8 cellular contexts compared by ENCODE assay signal in the genomic region with DNA sequence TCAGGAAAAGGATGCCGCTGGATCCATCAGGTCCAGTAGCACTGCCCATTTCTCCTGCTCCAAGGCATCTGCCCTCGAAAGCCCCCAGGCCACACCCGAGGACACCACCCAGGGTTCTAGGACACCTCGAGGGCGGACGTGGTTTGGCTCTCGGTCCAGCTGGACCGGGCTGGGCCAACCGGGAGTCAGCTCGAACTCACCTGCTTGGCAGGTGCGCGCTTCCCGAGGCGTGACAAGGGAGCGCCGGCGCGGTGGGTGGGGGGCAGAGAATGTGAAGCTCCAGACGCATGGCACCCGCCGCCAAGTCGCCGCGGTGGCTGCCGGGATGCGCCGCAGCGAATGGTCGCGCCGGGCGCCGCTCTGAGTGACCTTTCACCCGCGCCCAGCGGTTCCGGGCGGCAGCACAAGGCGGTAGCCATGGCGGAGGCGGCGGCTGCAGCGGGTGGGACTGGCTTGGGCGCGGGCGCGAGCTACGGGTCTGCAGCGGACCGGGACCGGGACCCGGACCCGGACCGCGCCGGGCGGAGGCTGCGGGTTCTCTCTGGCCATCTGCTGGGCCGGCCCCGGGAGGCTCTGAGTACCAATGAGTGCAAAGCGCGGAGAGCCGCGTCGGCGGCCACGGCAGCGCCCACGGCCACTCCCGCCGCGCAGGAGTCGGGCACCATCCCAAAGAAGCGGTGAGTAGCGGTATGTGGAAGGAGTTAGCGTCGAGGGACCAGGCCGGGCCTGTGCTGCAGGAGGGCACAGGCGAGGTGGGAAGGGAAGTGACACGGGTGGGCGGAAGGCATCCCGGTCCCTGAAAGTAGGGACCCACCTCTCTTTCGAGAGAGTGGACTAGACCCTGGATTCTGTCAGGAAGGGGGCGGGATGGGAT. TPM values are rescaled to one million over a fixed set of nuclear protein-coding genes. Genes with fewer than 3 reads are reported as not detected.
DNase-seq lines count a peak whose midpoint lies in the region; ATAC-seq and TF ChIP-seq lines count a peak whose summit lies in the region.

A gene (plus strand): TSS at position 401 of the 874 bp plus-strand sequence. CDS start 17 bp downstream, at position 418.

- no peaks in the 10 kb centered on the region for H4K20me1 ChIP-seq in HCT116 (ENCODE audit: insufficient read depth)
- no peaks in the 10 kb centered on the region for H4K20me1 ChIP-seq in MM.1S (ENCODE audit: insufficient read depth, low read length)

- intact Hi-C loops in HCT116 (cut with micrococcal nuclease) (loop anchor here (5.0 kb wide), 1 partner anchor 225 kb away; no protein-coding TSS in a partner anchor), left cardiac atrium (cut with DNase I) (no loop called here), prostate gland (cut with DNase I) (no loop called here)

- DNase-seq in HCT116 (ENCODE audit: low read depth, low spot score) (peak; percentile 51), MM.1S (peak; percentile 78), T follicular helper cell (ENCODE audit: low read depth) (peak; percentile 59), left cardiac atrium (peak; percentile 88), prostate gland (ENCODE audit: low spot score) (peak; percentile 22), ureter (ENCODE audit: low spot score) (peak; percentile 71)
- DNase-seq in activated naive CD8-positive, alpha-beta T cell treated with anti-CD3 and anti-CD28 coated beads, Interleukin-2, amount 50 U/mL, for 24 hours = peak; percentile 83

- peak within 1 kb of the TSS; percentile 67 for H3K27ac ChIP-seq in HCT116 (ENCODE audit: low read depth, low read length)
- H3K27ac ChIP-seq in MM.1S (ENCODE audit: low read length) = no peak within 1 kb of the TSS
- H3K27ac ChIP-seq in prostate gland = peak within 1 kb of the TSS in 1 of 2 donors; percentile 41

- H3K4me1 Mint-ChIP-seq in activated naive CD8-positive, alpha-beta T cell treated with anti-CD3 and anti-CD28 coated beads, Interleukin-2, amount 50 U/mL, for 24 hours = peaks cover 48% of the 10 kb centered on the region

- peak; percentile 88 for ATAC-seq in HCT116
- ATAC-seq in activated naive CD8-positive, alpha-beta T cell treated with anti-CD3 and anti-CD28 coated beads, Interleukin-2, amount 50 U/mL, for 24 hours = peak; percentile 90
- peak; percentile 96 for ATAC-seq in left cardiac atrium

- H3K4me2 ChIP-seq in HCT116 (ENCODE audit: low read length) (peak within 1 kb of the TSS; percentile 89), MM.1S (ENCODE audit: low read depth, low read length) (peak within 1 kb of the TSS; percentile 99)

- peak within 1 kb of the TSS; percentile 39 for H2AFZ ChIP-seq in HCT116 (ENCODE audit: low read depth, low read length, poor library complexity, severe bottlenecking)
- H2AFZ ChIP-seq in MM.1S (ENCODE audit: low read length) = peak within 1 kb of the TSS; percentile 100

- H3K9me2 ChIP-seq in HCT116 (ENCODE audit: insufficient read depth) (no peaks in the 10 kb centered on the region), MM.1S (replicated peaks; ENCODE audit: insufficient read depth, low read length) (no peaks in the 10 kb centered on the region)

- no peaks in the 10 kb centered on the region for H3K27me3 Mint-ChIP-seq in activated naive CD8-positive, alpha-beta T cell treated with anti-CD3 and anti-CD28 coated beads, Interleukin-2, amount 50 U/mL, for 24 hours

- H3K79me2 ChIP-seq in HCT116 (ENCODE audit: insufficient read depth, low read length) = peaks cover 48% of the 10 kb centered on the region
- H3K79me2 ChIP-seq in MM.1S (ENCODE audit: low read length) = peaks cover 54% of the 10 kb centered on the region

- BruUV-seq in HCT116 (replicated peaks; lab: Mats Ljungman, UMichigan) = no TSS peak

- peak within 1 kb of the TSS; percentile 97 for H3K4me3 ChIP-seq in GM08714 (ENCODE audit: low read length)
- peak within 1 kb of the TSS; percentile 87 to 88 for H3K4me3 ChIP-seq in HCT116 (replicated peaks in 1 of 2; ENCODE audit: low read depth in 1 of 2, low read length in 2 of 2)
- H3K4me3 ChIP-seq in MM.1S (ENCODE audit: low read length) = peak within 1 kb of the TSS; percentile 95
- peak within 1 kb of the TSS; percentile 57 to 59 for H3K4me3 ChIP-seq in prostate gland

- WGBS in prostate gland = 1% methylated on average over 65 of the region's 84 CpGs

- CTCF ChIA-PET in HCT116 (lab: Charles Lee) = no interaction called here

- no peaks in the 10 kb centered on the region for H3K9me3 Mint-ChIP-seq in activated naive CD8-positive, alpha-beta T cell treated with anti-CD3 and anti-CD28 coated beads, Interleukin-2, amount 50 U/mL, for 24 hours

- POLR2A ChIA-PET in HCT116 (lab: Charles Lee) = interaction anchor here (0.8 to 1.9 kb wide), 6 partner anchors 9 to 128 kb away, joined by 3 to 5 read pairs (median 4); a partner anchor contains a TSS

- no peaks in the 10 kb centered on the region for H3K27me3 ChIP-seq in HCT116 (ENCODE audit: insufficient read depth, low read length)
- H3K27me3 ChIP-seq in MM.1S (replicated peaks; ENCODE audit: insufficient read depth, low read length) = no peaks in the 10 kb centered on the region
- H3K27me3 ChIP-seq in prostate gland (replicated peaks; ENCODE audit: insufficient read depth) = no peaks in the 10 kb centered on the region

- H3K36me3 Mint-ChIP-seq in activated naive CD8-positive, alpha-beta T cell treated with anti-CD3 and anti-CD28 coated beads, Interleukin-2, amount 50 U/mL, for 24 hours (ENCODE audit: low read depth) = peaks cover 23% of the 10 kb centered on the region

- RAD21 ChIA-PET in HCT116 (lab: Charles Lee; ENCODE audit: low non-redundant PET in 1 of 2, low total read pairs in 2 of 2, uncharacterized antibody in 2 of 2, unreplicated experiment in 2 of 2) = no interaction called here

- no peaks in the 10 kb centered on the region for H3F3A ChIP-seq in MM.1S (ENCODE audit: insufficient read depth, low read length)

- H3K9me3 ChIP-seq in HCT116 (ENCODE audit: control insufficient read depth in 1 of 2, insufficient read depth in 1 of 2, low read depth in 1 of 2, low read length in 2 of 2) = no peaks in the 10 kb centered on the region
- no peaks in the 10 kb centered on the region for H3K9me3 ChIP-seq in MM.1S (replicated peaks; ENCODE audit: insufficient read depth, low read length)
- H3K9me3 ChIP-seq in prostate gland = no peaks in the 10 kb centered on the region

- peak within 1 kb of the TSS; percentile 89 for H3K4me3 Mint-ChIP-seq in activated naive CD8-positive, alpha-beta T cell treated with anti-CD3 and anti-CD28 coated beads, Interleukin-2, amount 50 U/mL, for 24 hours

- H3K4me1 ChIP-seq in HCT116 (ENCODE audit: control insufficient read depth in 1 of 2, insufficient read depth in 2 of 2, low read length in 2 of 2) (peaks cover 18 to 53% of the 10 kb centered on the region in 2 experiments), MM.1S (ENCODE audit: low read length) (peaks cover 13% of the 10 kb centered on the region), prostate gland (replicated peaks) (peaks cover 6% of the 10 kb centered on the region)

- H3K9ac ChIP-seq in HCT116 (ENCODE audit: low read length) = peak within 1 kb of the TSS; percentile 86
- H3K9ac ChIP-seq in MM.1S (ENCODE audit: low read length) = peak within 1 kb of the TSS; percentile 83

- TF ChIP-seq CTCF in HCT116 (IDR thresholded peaks at IDR 0.05 in 2 of 3, conservative IDR thresholded peaks at IDR 0.05 in 1 of 3; ENCODE audit: borderline replicate concordance in 1 of 3, insufficient read depth in 1 of 3, low read depth in 2 of 3, low read length in 2 of 3) (no peak), MM.1S (IDR thresholded peaks at IDR 0.05; ENCODE audit: low read length) (no peak), prostate gland (IDR thresholded peaks at IDR 0.05) (peak in 2 of 4 experiments; percentile 36 to 49)

- TF ChIP-seq RAD21 in HCT116 (IDR thresholded peaks at IDR 0.05; ENCODE audit: low read depth) = no peak

- TF ChIP-seq POLR2A in HCT116 (IDR thresholded peaks at IDR 0.05; ENCODE audit: borderline replicate concordance, extremely low read depth, insufficient read depth, insufficient read length) (peak; percentile 61), prostate gland (IDR thresholded peaks at IDR 0.05) (no peak)

- H3K36me3 ChIP-seq in HCT116 (ENCODE audit: control insufficient read depth in 1 of 2, insufficient read depth in 2 of 2, low read length in 2 of 2) (no peaks in the 10 kb centered on the region), MM.1S (replicated peaks; ENCODE audit: insufficient read depth, low read length) (no peaks in the 10 kb centered on the region), prostate gland (no peaks in the 10 kb centered on the region)

- H3K27ac Mint-ChIP-seq in activated naive CD8-positive, alpha-beta T cell treated with anti-CD3 and anti-CD28 coated beads, Interleukin-2, amount 50 U/mL, for 24 hours = peak within 1 kb of the TSS; percentile 95

TF ChIP-seq in HCT116, 20 proteins besides CTCF, POLR2A, EP300 and RAD21 (continues in another document):
- TF ChIP-seq SIN3A (IDR thresholded peaks at IDR 0.05; ENCODE audit: low read depth) (peak; percentile 86), TCF7L2 (IDR thresholded peaks at IDR 0.05; ENCODE audit: borderline replicate concordance, extremely low read depth, insufficient read depth, insufficient read length) (peak; percentile 80), POLR2AphosphoS5 (IDR thresholded peaks at IDR 0.05; ENCODE audit: low read depth, low read length) (peak; percentile 90), JUND (IDR thresholded peaks at IDR 0.05) (no peak; the same call in 1 of the 2 replicates), SP1 (IDR thresholded peaks at IDR 0.05; ENCODE audit: low read depth) (no peak; the same call in 1 of the 2 replicates), EGR1 (IDR thresholded peaks at IDR 0.05; ENCODE audit: low read depth) (no peak), FOSL1 (IDR thresholded peaks at IDR 0.05; ENCODE audit: low read depth) (0 out of 2 replicates have a peak, but pooled peaks have one; percentile 12), YY1 (IDR thresholded peaks at IDR 0.05; ENCODE audit: extremely low read depth, insufficient replicate concordance, low read depth, low read length) (peak; percentile 92)
- TF ChIP-seq, protein P1, sequence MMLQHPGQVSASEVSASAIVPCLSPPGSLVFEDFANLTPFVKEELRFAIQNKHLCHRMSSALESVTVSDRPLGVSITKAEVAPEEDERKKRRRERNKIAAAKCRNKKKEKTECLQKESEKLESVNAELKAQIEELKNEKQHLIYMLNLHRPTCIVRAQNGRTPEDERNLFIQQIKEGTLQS (IDR thresholded peaks at IDR 0.05) = no peak
- TF ChIP-seq, protein P2, sequence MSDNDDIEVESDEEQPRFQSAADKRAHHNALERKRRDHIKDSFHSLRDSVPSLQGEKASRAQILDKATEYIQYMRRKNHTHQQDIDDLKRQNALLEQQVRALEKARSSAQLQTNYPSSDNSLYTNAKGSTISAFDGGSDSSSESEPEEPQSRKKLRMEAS (IDR thresholded peaks at IDR 0.05) = peak; percentile 99

RNA-seq across cellular contexts. Expression of the gene that starts here (rescaled TPM):
- 66.6 TPM for total RNA-seq in HCT116 (2021; ENCODE audit: unreplicated experiment)
- 13.4 and 16.7 TPM in 2 replicates for polyA plus RNA-seq in HCT116 (2012)
- 10 to 100 TPM; 25.9 to 27.4 TPM for total RNA-seq in left cardiac atrium
- total RNA-seq in prostate gland = 10 to 100 TPM; 17.2 to 50.3 TPM
- total RNA-seq in ureter = 38.7 TPM

Comparison
In these comparisons a context has a peak if more than half of its experiments do, and no peak if none do; other contexts are left out.
1. DNase-seq: peak in every context shown above with its lines; median percentile 88 in left cardiac atrium; 83 in activated naive CD8-positive, alpha-beta T cell treated with anti-CD3 and anti-CD28 coated beads, Interleukin-2, amount 50 U/mL, for 24 hours; 78 in MM.1S; 71 in ureter; 59 in T follicular helper cell; 51 in HCT116; 22 in prostate gland.